In genomic region chr1:79852004-79852403, GRCh38 we compare ENCODE assay signal across 16 cellular contexts.
DNase-seq lines count a peak whose midpoint lies in the region; ATAC-seq and TF ChIP-seq lines count a peak whose summit lies in the region.
"Had no signal": no experiment of that assay in that cellular context is flagged by ENCODE, and none has a peak within 500 bp of the region (broad histone marks: within the 10 kb centered on the region; RNA-seq: fewer than 3 reads in every experiment).

No MANE protein-coding gene starts in this region.

- no peak for DNase-seq in GM13977 (ENCODE audit: low spot score)
- DNase-seq in HFFc6 = no peak
- peak; percentile 43 for DNase-seq in PC-3
- DNase-seq in kidney epithelial cell (ENCODE audit: low read depth) = no peak
- no peak for DNase-seq in midbrain (lab: John Stamatoyannopoulos, UW)
- DNase-seq in NCI-H2081 (lab: John Stamatoyannopoulos, UW) = no peak
- no peak for DNase-seq in SIG-M5 treated with dmso at 0.1 percent for 504 hours (lab: John Stamatoyannopoulos, UW; ENCODE audit: unreplicated experiment)
- DNase-seq: activated CD4-positive, CD25-positive, alpha-beta regulatory T cell treated with anti-CD3 and anti-CD28 coated beads, Interleukin-2, amount 50 U/mL, for 72 hours; CD4-positive, alpha-beta memory T cell; IMR-90; NCI-H524; stimulated activated CD4-positive, alpha-beta T cell treated with anti-CD3 and anti-CD28 coated beads, Interleukin-4, amount 100 ng/mL, for 24 hours; stimulated activated naive CD8-positive, alpha-beta T cell treated with anti-CD3 and anti-CD28 coated beads, Interleukin-15, amount 100 ng/mL, for 72 hours had no signal

- no peak overlapping the region for H3K9ac ChIP-seq in PC-3 (ENCODE audit: low read length)

- no peaks in the 10 kb centered on the region for H3K27me3 Mint-ChIP-seq in HFFc6 (ENCODE audit: insufficient read depth)
- H3K27me3 Mint-ChIP-seq: CD4-positive, alpha-beta memory T cell; stimulated activated naive CD8-positive, alpha-beta T cell treated with anti-CD3 and anti-CD28 coated beads, Interleukin-15, amount 100 ng/mL, for 72 hours had no signal

- no peaks in the 10 kb centered on the region for H3K79me2 ChIP-seq in PC-3 (ENCODE audit: low read length)

- no peaks in the 10 kb centered on the region for H3K9me2 ChIP-seq in PC-3 (replicated peaks; ENCODE audit: low read length)

- peak; percentile 66 for ATAC-seq in PC-3
- ATAC-seq in HG02840 (IDR thresholded peaks at IDR 0.05; ENCODE audit: low FRiP score, unreplicated experiment) = no peak
- ATAC-seq: stimulated activated naive CD8-positive, alpha-beta T cell treated with anti-CD3 and anti-CD28 coated beads, Interleukin-15, amount 100 ng/mL, for 72 hours had no signal

- H3K9me3 Mint-ChIP-seq in HFFc6 = no peaks in the 10 kb centered on the region
- H3K9me3 Mint-ChIP-seq: activated T-helper 1 cell treated with anti-CD3 and anti-CD28 coated beads, Interleukin-12 subunit alpha, Interleukin-12 subunit beta, Interleukin-2, Interleukin-4 antibody, amounts not matched to agents 30 ng/mL and 10 ng/mL and 1 ng/mL, durations not matched to agents 14 hours and 24 hours and 36 hours; stimulated activated naive CD8-positive, alpha-beta T cell treated with anti-CD3 and anti-CD28 coated beads, Interleukin-15, amount 100 ng/mL, for 72 hours had no signal

- H3K27me3 ChIP-seq in PC-3 (ENCODE audit: low read length) (no peaks in the 10 kb centered on the region), kidney epithelial cell (ENCODE audit: control insufficient read depth, insufficient read depth, low read length) (no peaks in the 10 kb centered on the region)
- H3K27me3 ChIP-seq: SJSA1 had no signal

- H3F3A ChIP-seq in PC-3 (ENCODE audit: low read length, unreplicated experiment) = no peaks in the 10 kb centered on the region

- in situ Hi-C loops in GM13977 (cut with MboI; ENCODE audit: low pct_unique_long_range_greater_than_20kb, low sequenced_read_pairs, unreplicated experiment) = no loop called here

- no peaks in the 10 kb centered on the region for H3K4me1 Mint-ChIP-seq in HFFc6 (ENCODE audit: low read depth)
- H3K4me1 Mint-ChIP-seq: CD4-positive, alpha-beta memory T cell; stimulated activated naive CD8-positive, alpha-beta T cell treated with anti-CD3 and anti-CD28 coated beads, Interleukin-15, amount 100 ng/mL, for 72 hours had no signal

- CTCF ChIA-PET in PC-3 (lab: Charles Lee) = no interaction called here

- no peak overlapping the region for H3K27ac ChIP-seq in PC-3 (ENCODE audit: low read length)
- H3K27ac ChIP-seq: SJSA1 had no signal

- peak; percentile 25 for TF ChIP-seq CTCF in GM13977 (IDR thresholded peaks at IDR 0.05; ENCODE audit: extremely low read depth, insufficient read depth, missing control alignments)
- TF ChIP-seq CTCF in HFFc6 (IDR thresholded peaks at IDR 0.05) = peak; percentile 48; the same call in 1 of the 2 replicates
- TF ChIP-seq CTCF in PC-3 (conservative IDR thresholded peaks at IDR 0.05; ENCODE audit: low read depth, low read length) = peak; percentile 51
- peak; percentile 41 for TF ChIP-seq CTCF in kidney epithelial cell (IDR thresholded peaks at IDR 0.05; ENCODE audit: insufficient read depth, low read length, poor library complexity, severe bottlenecking)

- no peaks in the 10 kb centered on the region for H4K20me1 ChIP-seq in PC-3 (ENCODE audit: low read length)

- H3K36me3 ChIP-seq in PC-3 (ENCODE audit: low read depth, low read length) (no peaks in the 10 kb centered on the region), kidney epithelial cell (ENCODE audit: control insufficient read depth, insufficient read depth, low read length) (no peaks in the 10 kb centered on the region)
- H3K36me3 ChIP-seq: SJSA1 had no signal

- BruUV-seq in PC-3 (replicated peaks; lab: Mats Ljungman, UMichigan) = no TSS peak

- no peak overlapping the region for H2AFZ ChIP-seq in PC-3 (ENCODE audit: low read length)

- POLR2A ChIA-PET in PC-3 (lab: Charles Lee; ENCODE audit: unreplicated experiment) = no interaction called here

- H3K27ac Mint-ChIP-seq in HFFc6 = no peak overlapping the region
- H3K27ac Mint-ChIP-seq: activated T-helper 1 cell treated with anti-CD3 and anti-CD28 coated beads, Interleukin-12 subunit alpha, Interleukin-12 subunit beta, Interleukin-2, Interleukin-4 antibody, amounts not matched to agents 30 ng/mL and 10 ng/mL and 1 ng/mL, durations not matched to agents 14 hours and 24 hours and 36 hours; CD4-positive, alpha-beta memory T cell; stimulated activated naive CD8-positive, alpha-beta T cell treated with anti-CD3 and anti-CD28 coated beads, Interleukin-15, amount 100 ng/mL, for 72 hours had no signal

- H3K4me3 ChIP-seq in PC-3 (ENCODE audit: low read length) (no peak overlapping the region), kidney epithelial cell (ENCODE audit: low read depth, low read length) (no peak overlapping the region)
- H3K4me3 ChIP-seq: SJSA1 had no signal

- H3K4me3 Mint-ChIP-seq in HFFc6 = no peak overlapping the region
- H3K4me3 Mint-ChIP-seq: activated T-helper 1 cell treated with anti-CD3 and anti-CD28 coated beads, Interleukin-12 subunit alpha, Interleukin-12 subunit beta, Interleukin-2, Interleukin-4 antibody, amounts not matched to agents 30 ng/mL and 10 ng/mL and 1 ng/mL, durations not matched to agents 14 hours and 24 hours and 36 hours; CD4-positive, alpha-beta memory T cell; stimulated activated naive CD8-positive, alpha-beta T cell treated with anti-CD3 and anti-CD28 coated beads, Interleukin-15, amount 100 ng/mL, for 72 hours had no signal

- intact Hi-C loops in PC-3 (cut with micrococcal nuclease) = no loop called here

- no peaks in the 10 kb centered on the region for H3K9me3 ChIP-seq in PC-3 (ENCODE audit: low read length)
- H3K9me3 ChIP-seq: SJSA1 had no signal

- H3K36me3 Mint-ChIP-seq in HFFc6 (ENCODE audit: low read depth) = no peaks in the 10 kb centered on the region
- H3K36me3 Mint-ChIP-seq: CD4-positive, alpha-beta memory T cell had no signal

- H3K4me1 ChIP-seq in PC-3 (ENCODE audit: insufficient read depth, low read length) = no peaks in the 10 kb centered on the region
- H3K4me1 ChIP-seq: SJSA1 had no signal

- no peak overlapping the region for H3K4me2 ChIP-seq in PC-3 (ENCODE audit: low read length)
